ENCODE assay signal across 20 cellular contexts in genomic region chr10:91621483-91622113, GRCh38. TPM values are rescaled to one million over a fixed set of nuclear protein-coding genes. Genes with fewer than 3 reads are reported as not detected.
A peak's percentile ranks its signal among the peaks of the same experiment; 100 is the strongest.
DNase-seq lines count a peak whose midpoint lies in the region; ATAC-seq and TF ChIP-seq lines count a peak whose summit lies in the region.
"Had no signal": no experiment of that assay in that cellular context is flagged by ENCODE, and none has a peak within 500 bp of the region (broad histone marks: within the 10 kb centered on the region; RNA-seq: fewer than 3 reads in every experiment).

No MANE protein-coding gene starts in this region.

- H3K27me3 ChIP-seq in gastrocnemius medialis, result no peaks in the 10 kb centered on the region
- H3K27me3 ChIP-seq in esophagus squamous epithelium, result no peaks in the 10 kb centered on the region
- H3K27me3 ChIP-seq: MG63, SJCRH30 had no signal

- peaks cover 17 to 18% of the 10 kb centered on the region in 2 donors for H3K4me1 ChIP-seq in gastrocnemius medialis
- no peaks in the 10 kb centered on the region for H3K4me1 ChIP-seq in esophagus squamous epithelium

- H3K27ac ChIP-seq in gastrocnemius medialis (peak overlapping the region; percentile 71 to 92 (median 82)), esophagus squamous epithelium (no peak overlapping the region)
- H3K27ac ChIP-seq: 22Rv1, SJCRH30 had no signal

- TF ChIP-seq CTCF in fibroblast of the aortic adventitia (IDR thresholded peaks at IDR 0.05; ENCODE audit: insufficient read depth, low read length), result no peak
- TF ChIP-seq CTCF in gastrocnemius medialis (IDR thresholded peaks at IDR 0.05 in 4 of 5, conservative IDR thresholded peaks at IDR 0.05 in 1 of 5), result no peak
- TF ChIP-seq CTCF in esophagus squamous epithelium (IDR thresholded peaks at IDR 0.05), result no peak

- H3K36me3 ChIP-seq in gastrocnemius medialis (peaks cover 0 to 6% of the 10 kb centered on the region in 2 donors), esophagus squamous epithelium (no peaks in the 10 kb centered on the region)
- H3K36me3 ChIP-seq: MG63, SJCRH30 had no signal

- 40% methylated on average over 1 of the region's 1 CpG for WGBS in esophagus squamous epithelium, 2 donors

- TF ChIP-seq POLR2A in gastrocnemius medialis (IDR thresholded peaks at IDR 0.05), result no peak
- TF ChIP-seq POLR2A in esophagus squamous epithelium (IDR thresholded peaks at IDR 0.05), result no peak

- intact Hi-C loops in gastrocnemius medialis (cut with DNase I; ENCODE audit: low total_unique reads), result no loop called here
- intact Hi-C loops in esophagus squamous epithelium (cut with DNase I), result no loop called here

- peak; percentile 5 for DNase-seq in NCI-H146 (lab: John Stamatoyannopoulos, UW)
- no peak for DNase-seq in NCI-H146 treated with DMSO at 0.1 percent for 48 hours (lab: John Stamatoyannopoulos, UW; ENCODE audit: unreplicated experiment)
- DNase-seq in fibroblast of the aortic adventitia (ENCODE audit: low read depth), result peak; percentile 74
- DNase-seq in left lobe of liver (ENCODE audit: low spot score), result no peak
- DNase-seq in gastrocnemius medialis, result no peak
- no peak for DNase-seq in dermis blood vessel endothelial cell
- DNase-seq in esophagus squamous epithelium (lab: John Stamatoyannopoulos, UW), result no peak
- no peak for DNase-seq in activated CD4-positive, alpha-beta T cell treated with anti-CD3 and anti-CD28 coated beads for 1 hour
- DNase-seq: CD4-positive, alpha-beta T cell; DMS79; HCEC 1CT; MG63; NCI-H1092; NCI-H1694; NCI-H2227 treated with DMSO at 0.1 percent for 48 hours; NCI-H524 treated with DMSO at 0.1 percent for 48 hours; SJCRH30 had no signal

- H3K4me3 ChIP-seq in fibroblast of the aortic adventitia (ENCODE audit: low read depth, low read length), result no peak overlapping the region
- no peak overlapping the region for H3K4me3 ChIP-seq in gastrocnemius medialis
- no peak overlapping the region for H3K4me3 ChIP-seq in esophagus squamous epithelium
- H3K4me3 ChIP-seq: MG63, SJCRH30 had no signal

- H3K9me3 ChIP-seq in gastrocnemius medialis (no peaks in the 10 kb centered on the region), esophagus squamous epithelium (no peaks in the 10 kb centered on the region)
- H3K9me3 ChIP-seq: SJCRH30 had no signal

- ATAC-seq in left lobe of liver (peak; percentile 83), gastrocnemius medialis (peak; percentile 75)

- in situ Hi-C loops in gastrocnemius medialis (cut with MboI; ENCODE audit: low sequenced_read_pairs in 4 of 4), result no loop called here

RNA-seq across cellular contexts. Expression of gene PPP1R3C, which starts 11.3 kb away (rescaled TPM):
- total RNA-seq in fibroblast of the aortic adventitia (ENCODE audit: low replicate concordance) (41.1 and 92.6 TPM in 2 replicates), left lobe of liver (136 TPM), gastrocnemius medialis (10 to 100 TPM in 3 of 4 donors, 1 to 10 TPM in 1; 6.6 to 90.7 (median 65.5) TPM), dermis blood vessel endothelial cell (0.51 TPM in 2 replicates), esophagus squamous epithelium (10 to 100 TPM in 3 of 4 donors, 1 to 10 TPM in 1; 8.8 to 70.8 (median 47.9) TPM)
- total RNA-seq: B cell; CD4-positive, alpha-beta T cell; RPMI7951 had no signal

Comparison
In these comparisons a context has a peak if more than half of its experiments do, and no peak if none do; other contexts are left out.
1. DNase-seq: peak in NCI-H146 (single experiment) and fibroblast of the aortic adventitia (single experiment); none in NCI-H146 treated with DMSO at 0.1 percent for 48 hours (single experiment), left lobe of liver (single experiment), gastrocnemius medialis (0 of 2), dermis blood vessel endothelial cell (single experiment), esophagus squamous epithelium (single experiment) and activated CD4-positive, alpha-beta T cell treated with anti-CD3 and anti-CD28 coated beads for 1 hour (single experiment).
2. H3K27ac ChIP-seq: peak in gastrocnemius medialis (4 of 4); none in esophagus squamous epithelium (0 of 4).